ENCODE assay signal across 19 cellular contexts in genomic region chr1:199122532-199123311, GRCh38.
DNase-seq lines count a peak whose midpoint lies in the region; ATAC-seq, FAIRE-seq and TF ChIP-seq lines count a peak whose summit lies in the region.
"Had no signal": no experiment of that assay in that cellular context is flagged by ENCODE, and none has a peak within 500 bp of the region (broad histone marks: within the 10 kb centered on the region; RNA-seq: fewer than 3 reads in every experiment).

No MANE protein-coding gene starts in this region.

- TF ChIP-seq CTCF in D721Med (IDR thresholded peaks at IDR 0.05; ENCODE audit: insufficient read depth, missing control alignments) (no peak), keratinocyte (optimal IDR thresholded peaks at IDR 0.05 in 1 of 3, IDR thresholded peaks at IDR 0.05 in 1 of 3, conservative IDR thresholded peaks at IDR 0.05 in 1 of 3; ENCODE audit: extremely low read depth in 1 of 3, insufficient read depth in 2 of 3, low read length in 3 of 3) (no peak)

- no peaks in the 10 kb centered on the region for H3K9me1 ChIP-seq in keratinocyte (ENCODE audit: control insufficient read depth, extremely low read depth, insufficient read depth, low read length)

- peak overlapping the region; percentile 37 for H2AFZ ChIP-seq in keratinocyte (ENCODE audit: control insufficient read depth, low read length)

- no peak for ATAC-seq in activated CD4-positive, alpha-beta T cell treated with anti-CD3 and anti-CD28 coated beads for 36 hours
- ATAC-seq in GM21619 (IDR thresholded peaks at IDR 0.05; ENCODE audit: unreplicated experiment): no peak

- no peak overlapping the region for H3K9ac ChIP-seq in keratinocyte (ENCODE audit: control insufficient read depth, extremely low read depth, insufficient read depth, low read length)

- no peak for DNase-seq in D721Med (ENCODE audit: insufficient read length, low spot score)
- DNase-seq in astrocyte of the hippocampus (ENCODE audit: low read depth, low spot score): peak; percentile 48
- peak; percentile 15 for DNase-seq in keratinocyte (ENCODE audit: low read depth, low spot score)
- no peak for DNase-seq in H7
- no peak for DNase-seq in activated CD4-positive, alpha-beta T cell treated with anti-CD3 and anti-CD28 coated beads for 36 hours
- DNase-seq in globus pallidus (ENCODE audit: low spot score): no peak
- DNase-seq: activated effector memory CD4-positive, alpha-beta T cell treated with anti-CD3 and anti-CD28 coated beads, Interleukin-2, amount 50 U/mL, for 16 hours; aorta; Caco-2; glutamatergic neuron; NCI-H2171; posterior cingulate gyrus; SHP77; stimulated activated CD4-positive, alpha-beta T cell treated with anti-CD3 and anti-CD28 coated beads, Interleukin-15, amount 100 ng/mL, for 24 hours; substantia nigra had no signal

- no peak overlapping the region for H3K4me3 ChIP-seq in keratinocyte (ENCODE audit: control insufficient read depth in 2 of 3, extremely low read depth in 1 of 3, insufficient read depth in 2 of 3, low read depth in 1 of 3, low read length in 3 of 3)
- no peak overlapping the region for H3K4me3 ChIP-seq in H7 (ENCODE audit: insufficient read depth, low read depth, low read length)
- H3K4me3 ChIP-seq: mucosa of descending colon had no signal

- no peaks in the 10 kb centered on the region for H3K9me3 Mint-ChIP-seq in activated CD4-positive, alpha-beta T cell treated with anti-CD3 and anti-CD28 coated beads for 36 hours (ENCODE audit: low read depth)

- dilution Hi-C loops in keratinocyte (cut with MboI; ENCODE audit: extremely low pct_ligation_motif_present, low sequenced_read_pairs): no loop called here

- H4K20me1 ChIP-seq in keratinocyte (ENCODE audit: control insufficient read depth, extremely low read depth, insufficient read depth, low read length): no peaks in the 10 kb centered on the region

- intact Hi-C loops in activated CD4-positive, alpha-beta T cell treated with anti-CD3 and anti-CD28 coated beads for 36 hours (cut with DNase I, micrococcal nuclease): loop anchor here in 1 of 2 experiments (10.0 kb wide), 1 partner anchor 432 kb away; no protein-coding TSS in a partner anchor

- H3K4me2 ChIP-seq in keratinocyte (ENCODE audit: control insufficient read depth, extremely low read depth, insufficient read depth, low read depth, low read length): no peak overlapping the region

- H3K27ac ChIP-seq in KOPT-K1 (ENCODE audit: low read depth, low read length, poor library complexity, severe bottlenecking) (peak overlapping the region; percentile 80), keratinocyte (ENCODE audit: control insufficient read depth, insufficient read depth, low read length) (no peak overlapping the region)

- no peaks in the 10 kb centered on the region for H3K4me1 ChIP-seq in keratinocyte (ENCODE audit: control insufficient read depth, extremely low read depth, insufficient read depth, low read length)
- H3K4me1 ChIP-seq: Caco-2 had no signal

- peaks cover 4% of the 10 kb centered on the region for H3K4me1 Mint-ChIP-seq in activated CD4-positive, alpha-beta T cell treated with anti-CD3 and anti-CD28 coated beads for 36 hours

- no peaks in the 10 kb centered on the region for H3K9me3 ChIP-seq in KOPT-K1 (ENCODE audit: insufficient read depth, low read length, poor library complexity, severe bottlenecking)
- no peaks in the 10 kb centered on the region for H3K9me3 ChIP-seq in keratinocyte (ENCODE audit: control insufficient read depth, low read depth, low read length)
- H3K9me3 ChIP-seq: Caco-2, mucosa of descending colon had no signal

- no peaks in the 10 kb centered on the region for H3K79me2 ChIP-seq in keratinocyte (ENCODE audit: control insufficient read depth, insufficient read depth, low read length)

- H3K27me3 ChIP-seq in keratinocyte (ENCODE audit: control insufficient read depth, extremely low read depth, insufficient read depth, low read length) (no peaks in the 10 kb centered on the region), H7 (ENCODE audit: control insufficient read depth, insufficient read depth, low read length) (no peaks in the 10 kb centered on the region)

- POLR2A ChIA-PET in activated CD4-positive, alpha-beta T cell treated with anti-CD3 and anti-CD28 coated beads for 36 hours (lab: Charles Lee): no interaction called here

- peak; percentile 32 for FAIRE-seq in D721Med (lab: Jason Lieb, UNC)
- no peak for FAIRE-seq in keratinocyte (lab: Jason Lieb, UNC)
- FAIRE-seq: islet of Langerhans had no signal

- no peaks in the 10 kb centered on the region for H3K27me3 Mint-ChIP-seq in activated CD4-positive, alpha-beta T cell treated with anti-CD3 and anti-CD28 coated beads for 36 hours

- no peaks in the 10 kb centered on the region for H3K36me3 Mint-ChIP-seq in activated CD4-positive, alpha-beta T cell treated with anti-CD3 and anti-CD28 coated beads for 36 hours (ENCODE audit: low read depth)

- H3K36me3 ChIP-seq in KOPT-K1 (ENCODE audit: insufficient read depth, low read length) (no peaks in the 10 kb centered on the region), keratinocyte (ENCODE audit: control insufficient read depth in 2 of 2, extremely low read depth in 1 of 2, insufficient read depth in 2 of 2, low read length in 2 of 2) (no peaks in the 10 kb centered on the region), H7 (replicated peaks; ENCODE audit: control insufficient read depth, insufficient read depth, low read length) (no peaks in the 10 kb centered on the region)

- H3K27ac Mint-ChIP-seq in activated CD4-positive, alpha-beta T cell treated with anti-CD3 and anti-CD28 coated beads for 36 hours: no peak overlapping the region

- no peak overlapping the region for H3K4me3 Mint-ChIP-seq in activated CD4-positive, alpha-beta T cell treated with anti-CD3 and anti-CD28 coated beads for 36 hours

- CTCF ChIA-PET in activated CD4-positive, alpha-beta T cell treated with anti-CD3 and anti-CD28 coated beads for 36 hours (lab: Charles Lee): interaction anchor here (1.2 to 2.9 kb wide), 4 partner anchors 10 to 186 kb away, joined by 3 to 16 read pairs (median 3); no protein-coding TSS in a partner anchor

Comparison
In these comparisons a context has a peak if more than half of its experiments do, and no peak if none do; other contexts are left out.
1. DNase-seq: peak in astrocyte of the hippocampus (single experiment) and keratinocyte (single experiment); none in D721Med (single experiment), H7 (single experiment), activated CD4-positive, alpha-beta T cell treated with anti-CD3 and anti-CD28 coated beads for 36 hours (single experiment) and globus pallidus (single experiment).